Comparison of ENCODE assay signal across 17 cellular contexts in the genomic region with DNA sequence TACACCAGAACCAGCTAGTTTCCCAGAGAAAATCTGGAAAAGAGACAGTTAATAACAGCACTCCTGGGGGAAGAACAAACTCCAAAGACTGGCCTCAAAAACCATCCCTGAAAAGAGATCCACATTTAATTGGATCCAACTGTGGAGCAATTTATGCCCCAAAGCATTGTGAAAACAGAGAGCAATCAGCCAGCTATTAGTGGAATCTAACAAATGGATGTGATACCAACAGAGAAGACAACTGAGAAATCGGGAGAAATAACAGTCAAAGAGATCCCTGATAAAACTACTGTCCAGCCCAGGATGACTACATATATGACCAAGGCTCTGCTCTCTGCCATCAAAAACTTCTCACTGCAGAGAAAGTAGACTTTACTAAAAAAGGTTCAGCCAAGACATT. TPM values are rescaled to one million over a fixed set of nuclear protein-coding genes. Genes with fewer than 3 reads are reported as not detected.
A peak's percentile ranks its signal among the peaks of the same experiment; 100 is the strongest.
DNase-seq lines count a peak whose midpoint lies in the region; FAIRE-seq and TF ChIP-seq lines count a peak whose summit lies in the region.
"Had no signal": no experiment of that assay in that cellular context is flagged by ENCODE, and none has a peak within 500 bp of the region (broad histone marks: within the 10 kb centered on the region; RNA-seq: fewer than 3 reads in every experiment).

No MANE protein-coding gene starts in this region.

- no peaks in the 10 kb centered on the region; the same call in 1 of the 2 replicates for H3K27me3 Mint-ChIP-seq in HFFc6 (ENCODE audit: insufficient read depth)
- H3K27me3 Mint-ChIP-seq in chondrocyte (ENCODE audit: low read depth), result no peaks in the 10 kb centered on the region

- H4K20me1 ChIP-seq in osteoblast (ENCODE audit: insufficient read depth, low read length), result no peaks in the 10 kb centered on the region
- H4K20me1 ChIP-seq: BLaER1 treated with 17β-estradiol and CSF1 and Interleukin-3, amounts not matched to agents 10 nM and 100 nM had no signal

- TF ChIP-seq POLR2A in GM12891 (IDR thresholded peaks at IDR 0.05; ENCODE audit: low read depth, low read length), result no peak

- H3K79me2 ChIP-seq in osteoblast (ENCODE audit: insufficient read depth, low read length), result no peaks in the 10 kb centered on the region

- H3K27ac ChIP-seq in osteoblast (ENCODE audit: low read depth, low read length), result no peak overlapping the region
- H3K27ac ChIP-seq: BLaER1 treated with 17β-estradiol and CSF1 and Interleukin-3, amounts not matched to agents 10 nM and 100 nM had no signal

- H3K36me3 Mint-ChIP-seq in HFFc6 (ENCODE audit: low read depth), result peaks cover 13% of the 10 kb centered on the region
- no peaks in the 10 kb centered on the region for H3K36me3 Mint-ChIP-seq in chondrocyte (ENCODE audit: low read depth)
- H3K36me3 Mint-ChIP-seq: CD8-positive, alpha-beta T cell had no signal

- no peak overlapping the region for H3K4me3 ChIP-seq in osteoblast (ENCODE audit: insufficient read depth, low read length)
- H3K4me3 ChIP-seq: A549; BLaER1 treated with 17β-estradiol and CSF1 and Interleukin-3, amounts not matched to agents 10 nM and 100 nM had no signal

- FAIRE-seq in GM12891 (lab: Jason Lieb, UNC), result no peak
- FAIRE-seq: A549 had no signal

- H2AFZ ChIP-seq in osteoblast (ENCODE audit: low read length), result peak overlapping the region; percentile 15

- TF ChIP-seq CTCF in HFFc6 (IDR thresholded peaks at IDR 0.05) (no peak), osteoblast (IDR thresholded peaks at IDR 0.05; ENCODE audit: extremely low read depth, low read depth, low read length) (no peak), chondrocyte (IDR thresholded peaks at IDR 0.05) (no peak)

- DNase-seq in EH (ENCODE audit: low read depth) (peak; percentile 87), HFFc6 (peak; percentile 68), cerebellar cortex (ENCODE audit: low spot score) (peak; percentile 9), osteoblast (ENCODE audit: insufficient read length, low spot score, missing footprints) (no peak), activated gamma-delta T cell treated with Interleukin-2 at 50 U/mL for 16 hours (no peak), GM12891 (ENCODE audit: insufficient read length, low spot score) (no peak), chondrocyte (ENCODE audit: low spot score) (no peak)
- DNase-seq: CD8-positive, alpha-beta T cell; KBM-7; NCI-H1105; NCI-H1694 treated with DMSO at 0.1 percent for 48 hours; NCI-H2107; NCI-H524; RPMI8226; SIG-M5 had no signal

- no peaks in the 10 kb centered on the region for H3K27me3 ChIP-seq in osteoblast (ENCODE audit: insufficient read depth, low read length)
- H3K27me3 ChIP-seq: BLaER1 treated with 17β-estradiol and CSF1 and Interleukin-3, amounts not matched to agents 10 nM and 100 nM had no signal

- peaks cover 75% of the 10 kb centered on the region for H3K4me1 Mint-ChIP-seq in HFFc6 (ENCODE audit: low read depth)
- peaks cover 21% of the 10 kb centered on the region for H3K4me1 Mint-ChIP-seq in chondrocyte (ENCODE audit: low read depth)

- peaks cover 20% of the 10 kb centered on the region for H3K4me1 ChIP-seq in osteoblast (ENCODE audit: insufficient read depth, low read length)

- no peaks in the 10 kb centered on the region for H3K36me3 ChIP-seq in osteoblast (ENCODE audit: insufficient read depth, low read length)
- H3K36me3 ChIP-seq: BLaER1 treated with 17β-estradiol and CSF1 and Interleukin-3, amounts not matched to agents 10 nM and 100 nM had no signal

- H3K4me3 Mint-ChIP-seq in HFFc6 (peak overlapping the region; percentile 1; the same call in 1 of the 2 replicates), chondrocyte (ENCODE audit: unreplicated experiment) (no peak overlapping the region)
- H3K4me3 Mint-ChIP-seq: CD8-positive, alpha-beta T cell had no signal

- H3K4me2 ChIP-seq in osteoblast (ENCODE audit: insufficient read depth, low read length), result no peak overlapping the region
- H3K4me2 ChIP-seq: A549; BLaER1 treated with 17β-estradiol and CSF1 and Interleukin-3, amounts not matched to agents 10 nM and 100 nM had no signal

- H3K9me3 Mint-ChIP-seq in HFFc6, result peaks cover 13% of the 10 kb centered on the region
- H3K9me3 Mint-ChIP-seq in chondrocyte (ENCODE audit: low read depth), result peaks cover 12% of the 10 kb centered on the region

- H3K27ac Mint-ChIP-seq in HFFc6 (peak overlapping the region; percentile 93), chondrocyte (ENCODE audit: unreplicated experiment) (no peak overlapping the region)
- H3K27ac Mint-ChIP-seq: CD8-positive, alpha-beta T cell had no signal

- H3K9me3 ChIP-seq in osteoblast (ENCODE audit: low read depth, low read length), result no peaks in the 10 kb centered on the region
- H3K9me3 ChIP-seq: A549 had no signal

TF ChIP-seq in GM12891, 5 proteins besides CTCF, POLR2A, EP300 and RAD21:
- no peak for TF ChIP-seq PAX5 (IDR thresholded peaks at IDR 0.05; ENCODE audit: insufficient read depth, low read length, severe bottlenecking)
- TF ChIP-seq SPI1 (IDR thresholded peaks at IDR 0.05; ENCODE audit: low read depth, low read length), result no peak
- no peak for TF ChIP-seq POLR2AphosphoS5 (IDR thresholded peaks at IDR 0.05; ENCODE audit: low read depth, low read length)
- no peak for TF ChIP-seq POU2F2 (IDR thresholded peaks at IDR 0.05; ENCODE audit: low read depth, low read length)
- no peak for TF ChIP-seq TAF1 (IDR thresholded peaks at IDR 0.05; ENCODE audit: low read depth, low read length)

RNA-seq across cellular contexts. Expression of gene TRIO, which starts 40.5 kb away (rescaled TPM):
- 100 to 1,000 TPM; 167 to 219 (median 190) TPM for total RNA-seq in HFFc6 (2021; fragmentation: NEBNext Ultra II Directional; extraction: Animal tissue kit (Norgen Biotek cat#: 25700))
- total RNA-seq in osteoblast (246 and 274 TPM in 2 replicates), chondrocyte (200 to 271 TPM (median 217 TPM) in 3 replicates)
- polyA plus RNA-seq in GM12891 (2012; ENCODE audit: low read depth, missing spikeins), result 24.2 TPM

Comparison
In these comparisons a context has a peak if more than half of its experiments do, and no peak if none do; other contexts are left out.
1. DNase-seq: peak in EH (single experiment), HFFc6 (single experiment) and cerebellar cortex (single experiment); none in osteoblast (single experiment), activated gamma-delta T cell treated with Interleukin-2 at 50 U/mL for 16 hours (single experiment), GM12891 (single experiment) and chondrocyte (single experiment).